Comparison of ENCODE assay signal across 12 cellular contexts in the genomic region with DNA sequence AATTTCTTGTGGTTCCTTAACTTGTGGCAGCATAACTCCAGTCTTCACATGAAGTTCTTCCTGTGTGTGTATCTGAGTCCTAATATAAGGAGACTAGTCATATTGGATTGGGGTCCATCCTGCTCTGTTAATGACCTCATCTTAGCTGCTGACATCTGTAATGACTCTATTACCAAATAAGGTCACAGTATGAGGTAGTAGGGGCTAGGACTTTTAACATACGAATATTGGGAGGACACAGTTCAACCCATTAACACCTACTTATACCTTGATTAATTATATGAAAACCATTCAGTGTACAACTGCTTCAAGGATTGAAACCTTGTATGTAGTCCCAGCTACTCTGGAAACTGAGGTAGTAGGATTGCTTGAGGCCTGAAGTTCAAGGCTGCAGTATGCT. TPM values are rescaled to one million over a fixed set of nuclear protein-coding genes. Genes with fewer than 3 reads are reported as not detected.
DNase-seq lines count a peak whose midpoint lies in the region; ATAC-seq and TF ChIP-seq lines count a peak whose summit lies in the region.
"Had no signal": no experiment of that assay in that cellular context is flagged by ENCODE, and none has a peak within 500 bp of the region (broad histone marks: within the 10 kb centered on the region; RNA-seq: fewer than 3 reads in every experiment).

No MANE protein-coding gene starts in this region.

- peaks cover 44% of the 10 kb centered on the region for H3K4me1 Mint-ChIP-seq in activated naive CD4-positive, alpha-beta T cell treated with anti-CD3 and anti-CD28 coated beads for 36 hours (ENCODE audit: low read depth)
- H3K4me1 Mint-ChIP-seq in activated CD4-positive, alpha-beta memory T cell treated with anti-CD3 and anti-CD28 coated beads for 36 hours (ENCODE audit: low read depth): peaks cover 45% of the 10 kb centered on the region

- CTCF ChIA-PET in activated naive CD4-positive, alpha-beta T cell treated with anti-CD3 and anti-CD28 coated beads for 36 hours (lab: Charles Lee): interaction anchor here (0.9 to 1.1 kb wide), 2 partner anchors 35 to 44 kb away, joined by 3 read pairs; partner anchors contain the start of genes NUSAP1 and OIP5
- CTCF ChIA-PET in activated CD4-positive, alpha-beta memory T cell treated with anti-CD3 and anti-CD28 coated beads for 36 hours (lab: Charles Lee): interaction anchor here (1.3 kb wide), 1 partner anchor 21 kb away, joined by 3 read pairs; no protein-coding TSS in a partner anchor

- H3K4me3 ChIP-seq in gastrocnemius medialis: no peak overlapping the region
- H3K4me3 ChIP-seq in effector memory CD4-positive, alpha-beta T cell (ENCODE audit: insufficient read depth, low read depth, low read length, poor library complexity, severe bottlenecking): no peak overlapping the region
- H3K4me3 ChIP-seq: SK-N-MC had no signal

- H3K36me3 ChIP-seq in gastrocnemius medialis: peaks cover 8 to 41% of the 10 kb centered on the region in 2 donors
- peaks cover 24% of the 10 kb centered on the region for H3K36me3 ChIP-seq in effector memory CD4-positive, alpha-beta T cell (ENCODE audit: control insufficient read depth, insufficient read depth, low read length)

- peaks cover 55% of the 10 kb centered on the region for H3K36me3 Mint-ChIP-seq in activated naive CD4-positive, alpha-beta T cell treated with anti-CD3 and anti-CD28 coated beads for 36 hours (ENCODE audit: low read depth)
- H3K36me3 Mint-ChIP-seq in activated naive CD4-positive, alpha-beta T cell treated with anti-CD3 and anti-CD28 coated beads, Interleukin-2, amount 50 U/mL, for 72 hours: peaks cover 30 to 48% of the 10 kb centered on the region in 2 donors
- peaks cover 51% of the 10 kb centered on the region for H3K36me3 Mint-ChIP-seq in activated CD4-positive, alpha-beta memory T cell treated with anti-CD3 and anti-CD28 coated beads for 36 hours

- no peaks in the 10 kb centered on the region for H3K9me3 Mint-ChIP-seq in activated naive CD4-positive, alpha-beta T cell treated with anti-CD3 and anti-CD28 coated beads for 36 hours
- H3K9me3 Mint-ChIP-seq in activated naive CD4-positive, alpha-beta T cell treated with anti-CD3 and anti-CD28 coated beads, Interleukin-2, amount 50 U/mL, for 72 hours: no peaks in the 10 kb centered on the region
- H3K9me3 Mint-ChIP-seq in activated CD4-positive, alpha-beta memory T cell treated with anti-CD3 and anti-CD28 coated beads for 36 hours: no peaks in the 10 kb centered on the region
- H3K9me3 Mint-ChIP-seq: activated T-cell treated with anti-CD3 and anti-CD28 coated beads, Interleukin-2, amount 50 U/mL, for 4 hours had no signal

- no peaks in the 10 kb centered on the region for H3K9me3 ChIP-seq in gastrocnemius medialis
- no peaks in the 10 kb centered on the region for H3K9me3 ChIP-seq in effector memory CD4-positive, alpha-beta T cell (ENCODE audit: control insufficient read depth, low read length)

- peaks cover 22 to 34% of the 10 kb centered on the region in 2 donors for H3K4me1 ChIP-seq in gastrocnemius medialis
- peaks cover 10% of the 10 kb centered on the region for H3K4me1 ChIP-seq in effector memory CD4-positive, alpha-beta T cell (ENCODE audit: control insufficient read depth, insufficient read depth, low read length, poor library complexity, severe bottlenecking)

- peak overlapping the region; percentile 1 to 95 (median 24) for H3K27ac ChIP-seq in gastrocnemius medialis
- no peak overlapping the region for H3K27ac ChIP-seq in effector memory CD4-positive, alpha-beta T cell (ENCODE audit: insufficient read depth, low read length, poor library complexity, severe bottlenecking)
- H3K27ac ChIP-seq: SK-N-MC had no signal

- in situ Hi-C loops in gastrocnemius medialis (cut with MboI; ENCODE audit: low sequenced_read_pairs in 4 of 4): no loop called here

- H3K27me3 ChIP-seq in gastrocnemius medialis: no peaks in the 10 kb centered on the region
- no peaks in the 10 kb centered on the region for H3K27me3 ChIP-seq in effector memory CD4-positive, alpha-beta T cell (replicated peaks; ENCODE audit: control insufficient read depth, insufficient read depth, low read length, poor library complexity, severe bottlenecking)

- TF ChIP-seq POLR2A in gastrocnemius medialis (IDR thresholded peaks at IDR 0.05): no peak

- no peak for TF ChIP-seq CTCF in gastrocnemius medialis (IDR thresholded peaks at IDR 0.05 in 4 of 5, conservative IDR thresholded peaks at IDR 0.05 in 1 of 5)

- H3K27me3 Mint-ChIP-seq in activated naive CD4-positive, alpha-beta T cell treated with anti-CD3 and anti-CD28 coated beads for 36 hours (ENCODE audit: low read depth): no peaks in the 10 kb centered on the region
- H3K27me3 Mint-ChIP-seq in activated CD4-positive, alpha-beta memory T cell treated with anti-CD3 and anti-CD28 coated beads for 36 hours: peaks cover 2% of the 10 kb centered on the region

- POLR2A ChIA-PET in activated CD4-positive, alpha-beta memory T cell treated with anti-CD3 and anti-CD28 coated beads for 36 hours (lab: Charles Lee): no interaction called here

- H3K4me3 Mint-ChIP-seq in activated naive CD4-positive, alpha-beta T cell treated with anti-CD3 and anti-CD28 coated beads for 36 hours: no peak overlapping the region
- H3K4me3 Mint-ChIP-seq in activated CD4-positive, alpha-beta memory T cell treated with anti-CD3 and anti-CD28 coated beads for 36 hours: no peak overlapping the region
- H3K4me3 Mint-ChIP-seq: activated T-cell treated with anti-CD3 and anti-CD28 coated beads, Interleukin-2, amount 50 U/mL, for 4 hours had no signal

- ATAC-seq in activated naive CD4-positive, alpha-beta T cell treated with anti-CD3 and anti-CD28 coated beads, Interleukin-2, amount 50 U/mL, for 72 hours: no peak
- no peak for ATAC-seq in gastrocnemius medialis
- ATAC-seq: activated T-cell treated with anti-CD3 and anti-CD28 coated beads, Interleukin-2, amount 50 U/mL, for 4 hours had no signal

- intact Hi-C loops in activated naive CD4-positive, alpha-beta T cell treated with anti-CD3 and anti-CD28 coated beads for 36 hours (cut with micrococcal nuclease): loop anchor here (5.0 kb wide), 1 partner anchor 346 kb away; no protein-coding TSS in a partner anchor
- intact Hi-C loops in activated CD4-positive, alpha-beta memory T cell treated with anti-CD3 and anti-CD28 coated beads for 36 hours (cut with micrococcal nuclease): no loop called here
- intact Hi-C loops in gastrocnemius medialis (cut with DNase I; ENCODE audit: low total_unique reads): no loop called here

- peak overlapping the region; percentile 30 for H3K27ac Mint-ChIP-seq in activated naive CD4-positive, alpha-beta T cell treated with anti-CD3 and anti-CD28 coated beads for 36 hours
- peak overlapping the region in 1 of 2 donors; percentile 52 for H3K27ac Mint-ChIP-seq in activated naive CD4-positive, alpha-beta T cell treated with anti-CD3 and anti-CD28 coated beads, Interleukin-2, amount 50 U/mL, for 72 hours
- H3K27ac Mint-ChIP-seq in activated CD4-positive, alpha-beta memory T cell treated with anti-CD3 and anti-CD28 coated beads for 36 hours: peak overlapping the region; percentile 40

- DNase-seq in activated naive CD4-positive, alpha-beta T cell treated with anti-CD3 and anti-CD28 coated beads for 36 hours: no peak
- no peak for DNase-seq in activated naive CD4-positive, alpha-beta T cell treated with anti-CD3 and anti-CD28 coated beads, Interleukin-2, amount 50 U/mL, for 72 hours (ENCODE audit: low spot score in 2 of 2)
- DNase-seq in activated CD4-positive, alpha-beta memory T cell treated with anti-CD3 and anti-CD28 coated beads for 36 hours: no peak
- no peak for DNase-seq in gastrocnemius medialis
- no peak for DNase-seq in hypothalamus (lab: John Stamatoyannopoulos, UW)
- no peak for DNase-seq in effector memory CD4-positive, alpha-beta T cell
- DNase-seq: activated T-cell treated with anti-CD3 and anti-CD28 coated beads, Interleukin-2, amount 50 U/mL, for 4 hours; DMS79 treated with DMSO at 0.1 percent for 48 hours; glutamatergic neuron; NCI-H2227 treated with DMSO at 0.1 percent for 48 hours had no signal

RNA-seq across cellular contexts. Expression of gene OIP5, which starts 43.9 kb away (rescaled TPM):
- total RNA-seq in activated naive CD4-positive, alpha-beta T cell treated with anti-CD3 and anti-CD28 coated beads for 36 hours: 10 to 100 TPM in 1 of 2 experiments, 1 to 10 TPM in 1; 9.5 to 10.7 TPM
- total RNA-seq in activated naive CD4-positive, alpha-beta T cell treated with anti-CD3 and anti-CD28 coated beads, Interleukin-2, amount 50 U/mL, for 72 hours: 10 to 100 TPM; 10.5 to 13.1 TPM
- total RNA-seq in activated CD4-positive, alpha-beta memory T cell treated with anti-CD3 and anti-CD28 coated beads for 36 hours: 10 to 100 TPM; 11.1 to 13.0 TPM
- 1 to 10 TPM; 1.9 to 7.8 (median 4.0) TPM for total RNA-seq in gastrocnemius medialis

RNA-seq across cellular contexts. Expression of gene NUSAP1, which starts 44.2 kb away (rescaled TPM):
- 100 to 1,000 TPM; 269 to 287 TPM for total RNA-seq in activated naive CD4-positive, alpha-beta T cell treated with anti-CD3 and anti-CD28 coated beads for 36 hours
- total RNA-seq in activated naive CD4-positive, alpha-beta T cell treated with anti-CD3 and anti-CD28 coated beads, Interleukin-2, amount 50 U/mL, for 72 hours: 100 to 1,000 TPM; 181 to 391 TPM
- 100 to 1,000 TPM; 227 TPM for total RNA-seq in activated CD4-positive, alpha-beta memory T cell treated with anti-CD3 and anti-CD28 coated beads for 36 hours
- 1 to 10 TPM; 1.8 to 4.1 (median 2.5) TPM for total RNA-seq in gastrocnemius medialis

RNA-seq across cellular contexts. Expression of gene CHP1, which starts 57.4 kb away (rescaled TPM):
- total RNA-seq in activated naive CD4-positive, alpha-beta T cell treated with anti-CD3 and anti-CD28 coated beads for 36 hours: 10 to 100 TPM; 37.7 to 39.8 TPM
- 10 to 100 TPM; 34.2 to 57.2 TPM for total RNA-seq in activated naive CD4-positive, alpha-beta T cell treated with anti-CD3 and anti-CD28 coated beads, Interleukin-2, amount 50 U/mL, for 72 hours
- 10 to 100 TPM; 46.3 to 48.7 TPM for total RNA-seq in activated CD4-positive, alpha-beta memory T cell treated with anti-CD3 and anti-CD28 coated beads for 36 hours
- total RNA-seq in gastrocnemius medialis: 100 to 1,000 TPM; 208 to 293 (median 266) TPM

RNA-seq across cellular contexts. Expression of gene EXD1, which starts 57.9 kb away (rescaled TPM):
- not detected for total RNA-seq in activated naive CD4-positive, alpha-beta T cell treated with anti-CD3 and anti-CD28 coated beads for 36 hours
- under 1 TPM in 1 of 2 donors, not detected in 1; 0.32 TPM for total RNA-seq in activated naive CD4-positive, alpha-beta T cell treated with anti-CD3 and anti-CD28 coated beads, Interleukin-2, amount 50 U/mL, for 72 hours
- total RNA-seq in activated CD4-positive, alpha-beta memory T cell treated with anti-CD3 and anti-CD28 coated beads for 36 hours: not detected
- total RNA-seq in gastrocnemius medialis: not detected
- total RNA-seq: activated T-cell treated with anti-CD3 and anti-CD28 coated beads, Interleukin-2, amount 50 U/mL, for 4 hours; urinary bladder had no signal

Comparison
In these comparisons a context has a peak if more than half of its experiments do, and no peak if none do; other contexts are left out.
1. RNA of gene NUSAP1, which starts 44.2 kb away (total RNA-seq): 181 to 391 TPM in activated naive CD4-positive, alpha-beta T cell treated with anti-CD3 and anti-CD28 coated beads, Interleukin-2, amount 50 U/mL, for 72 hours, 269 to 287 TPM in activated naive CD4-positive, alpha-beta T cell treated with anti-CD3 and anti-CD28 coated beads for 36 hours and 227 TPM in activated CD4-positive, alpha-beta memory T cell treated with anti-CD3 and anti-CD28 coated beads for 36 hours; 1.8 to 4.1 TPM in gastrocnemius medialis; every median in the first group is over 10 times any median in the second.